In the genomic region with DNA sequence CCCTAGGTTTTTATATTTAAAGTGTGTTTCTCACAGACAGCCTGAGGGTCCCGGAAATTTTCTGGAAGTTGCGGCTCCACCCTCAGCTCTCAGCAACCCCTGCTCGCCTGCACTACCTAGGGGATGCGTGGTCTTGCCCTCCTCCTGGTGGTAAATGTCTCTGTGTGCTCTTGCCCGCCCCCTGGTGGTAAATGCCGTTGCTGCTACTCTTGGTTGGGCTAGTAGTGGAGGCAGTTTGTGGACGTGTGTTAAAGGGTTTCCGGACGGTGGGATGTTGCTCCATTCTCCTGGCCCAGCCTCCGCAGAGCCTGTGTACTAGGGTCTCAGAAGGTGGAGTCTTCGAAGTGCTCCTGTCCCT, we compare ENCODE assay signal across 7 cellular contexts. TPM values are rescaled to one million over a fixed set of nuclear protein-coding genes. Genes with fewer than 3 reads are reported as not detected.
A peak's percentile ranks its signal among the peaks of the same experiment; 100 is the strongest.
DNase-seq lines count a peak whose midpoint lies in the region; ATAC-seq and TF ChIP-seq lines count a peak whose summit lies in the region.

No MANE protein-coding gene starts in this region.

- ATAC-seq in HG03439 (IDR thresholded peaks at IDR 0.05; ENCODE audit: unreplicated experiment) = peak; percentile 71
- peak; percentile 94 for ATAC-seq in effector memory CD8-positive, alpha-beta T cell (replicated peaks)

- peaks cover 3% of the 10 kb centered on the region for H3K36me3 Mint-ChIP-seq in effector memory CD8-positive, alpha-beta T cell (ENCODE audit: insufficient read depth)

- no peaks in the 10 kb centered on the region for H3K9me3 Mint-ChIP-seq in effector memory CD8-positive, alpha-beta T cell

- peaks cover 20 to 24% of the 10 kb centered on the region in 2 donors for H3K4me1 Mint-ChIP-seq in effector memory CD8-positive, alpha-beta T cell (ENCODE audit: low read depth in 2 of 2)

- peak; percentile 82 for DNase-seq in GM13977 (ENCODE audit: low spot score)
- DNase-seq in NOMO-1 (lab: John Stamatoyannopoulos, UW; ENCODE audit: unreplicated experiment in 2 of 2) = peak; percentile 67
- DNase-seq in activated CD8-positive, alpha-beta memory T cell treated with anti-CD3 and anti-CD28 coated beads for 1 hour (ENCODE audit: extremely low read depth in 1 of 2, low read depth in 1 of 2) = peak; percentile 62 to 77
- DNase-seq in effector memory CD8-positive, alpha-beta T cell = peak; percentile 84 to 90 (median 84)
- DNase-seq in mesenteric fat pad (ENCODE audit: low spot score) = peak; percentile 92
- peak; percentile 74 to 87 for DNase-seq in stimulated activated CD8-positive, alpha-beta memory T cell treated with anti-CD3 and anti-CD28 coated beads, Interleukin-4, amount 100 ng/mL, for 1 hour (ENCODE audit: low read depth in 2 of 2, low spot score in 1 of 2)

- peak overlapping the region; percentile 63 to 83 for H3K27ac Mint-ChIP-seq in effector memory CD8-positive, alpha-beta T cell

- no peaks in the 10 kb centered on the region for H3K27me3 Mint-ChIP-seq in effector memory CD8-positive, alpha-beta T cell

- TF ChIP-seq CTCF in GM13977 (IDR thresholded peaks at IDR 0.05; ENCODE audit: extremely low read depth, insufficient read depth, missing control alignments) = peak; percentile 97

- in situ Hi-C loops in GM13977 (cut with MboI; ENCODE audit: low pct_unique_long_range_greater_than_20kb, low sequenced_read_pairs, unreplicated experiment) = no loop called here

- peak overlapping the region; percentile 71 to 83 for H3K4me3 Mint-ChIP-seq in effector memory CD8-positive, alpha-beta T cell

RNA-seq across cellular contexts. Expression of a gene that starts 27.4 kb away (rescaled TPM):
- 18.6 TPM for total RNA-seq in mesenteric fat pad

RNA-seq across cellular contexts. Expression of a gene that starts 29.8 kb away (rescaled TPM):
- total RNA-seq in mesenteric fat pad = 92.3 TPM

RNA-seq across cellular contexts. Expression of a gene that starts 38.5 kb away (rescaled TPM):
- total RNA-seq in mesenteric fat pad = 14.0 TPM

Comparison
In these comparisons a context has a peak if more than half of its experiments do, and no peak if none do; other contexts are left out.
1. Peak in every context shown above with its lines: DNase-seq and ATAC-seq.